ENCODE assay signal across 1 cellular context in the genomic region with DNA sequence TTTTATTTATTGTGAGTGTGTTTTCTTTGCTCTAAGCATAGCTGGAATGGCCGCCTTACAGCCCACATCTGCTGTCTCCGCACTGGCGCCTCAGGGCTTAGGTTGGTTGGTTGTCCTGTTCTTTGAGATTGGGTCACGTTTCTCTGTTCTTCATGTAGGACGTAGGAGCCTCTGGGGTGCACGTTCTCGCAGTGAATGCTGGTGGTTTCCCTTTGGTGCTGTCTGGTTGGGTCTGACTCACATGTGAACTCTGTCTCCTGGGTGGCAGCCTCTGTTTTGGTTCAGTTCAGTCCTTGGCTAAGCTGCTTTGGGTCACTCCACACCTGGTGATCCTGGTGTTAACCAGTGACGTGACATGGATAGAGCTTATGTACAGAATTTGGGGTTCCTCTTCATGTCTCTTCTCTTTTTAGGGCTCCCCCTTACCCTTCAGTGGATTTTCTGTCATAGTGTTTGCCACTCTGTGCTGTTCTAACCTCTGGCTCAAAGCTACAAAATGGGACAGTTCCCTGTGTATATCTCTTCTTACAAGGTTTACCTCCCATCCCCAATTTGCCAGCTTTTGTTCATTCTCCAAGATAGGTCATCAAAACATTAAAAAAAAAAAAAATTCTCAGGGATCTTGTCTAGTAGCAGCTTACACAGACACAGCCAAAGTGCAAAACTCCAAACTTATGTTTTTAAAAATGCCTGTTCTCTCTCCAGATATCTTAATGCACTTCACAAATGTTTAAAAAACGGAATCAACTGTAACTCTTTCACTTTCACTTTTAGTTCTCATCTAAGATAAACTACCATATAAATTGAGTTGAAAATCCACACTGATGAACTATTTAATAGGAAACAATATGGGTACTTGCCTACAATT.
TF ChIP-seq lines count a peak whose summit lies in the region.

No MANE protein-coding gene starts in this region.

TF ChIP-seq in HepG2, 621 proteins besides CTCF, POLR2A, EP300 and RAD21 (continued from another document and continues in another):
- TF ChIP-seq, protein P1, sequence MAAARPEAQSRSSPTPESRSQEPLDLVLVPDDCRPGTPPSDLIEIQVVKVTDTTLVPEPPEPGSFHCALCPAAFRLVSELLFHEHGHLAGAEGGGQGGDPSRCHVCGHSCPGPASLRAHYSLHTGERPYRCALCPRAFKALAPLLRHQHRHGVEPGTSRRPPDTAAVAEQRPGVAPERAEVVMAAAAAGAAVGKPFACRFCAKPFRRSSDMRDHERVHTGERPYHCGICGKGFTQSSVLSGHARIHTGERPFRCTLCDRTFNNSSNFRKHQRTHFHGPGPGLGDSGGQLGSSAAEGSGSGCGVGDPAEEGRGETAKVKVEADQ (CRISPR knock-in tag; IDR thresholded peaks at IDR 0.05; ENCODE audit: borderline replicate concordance): no peak
- TF ChIP-seq, protein P2, sequence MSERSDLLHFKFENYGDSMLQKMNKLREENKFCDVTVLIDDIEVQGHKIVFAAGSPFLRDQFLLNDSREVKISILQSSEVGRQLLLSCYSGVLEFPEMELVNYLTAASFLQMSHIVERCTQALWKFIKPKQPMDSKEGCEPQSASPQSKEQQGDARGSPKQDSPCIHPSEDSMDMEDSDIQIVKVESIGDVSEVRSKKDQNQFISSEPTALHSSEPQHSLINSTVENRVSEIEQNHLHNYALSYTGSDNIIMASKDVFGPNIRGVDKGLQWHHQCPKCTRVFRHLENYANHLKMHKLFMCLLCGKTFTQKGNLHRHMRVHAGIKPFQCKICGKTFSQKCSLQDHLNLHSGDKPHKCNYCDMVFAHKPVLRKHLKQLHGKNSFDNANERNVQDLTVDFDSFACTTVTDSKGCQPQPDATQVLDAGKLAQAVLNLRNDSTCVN (CRISPR knock-in tag; IDR thresholded peaks at IDR 0.05; ENCODE audit: borderline replicate concordance): no peak
- no peak for TF ChIP-seq ZSCAN21 (CRISPR knock-in tag; IDR thresholded peaks at IDR 0.05; ENCODE audit: borderline replicate concordance)
- TF ChIP-seq, protein P3, sequence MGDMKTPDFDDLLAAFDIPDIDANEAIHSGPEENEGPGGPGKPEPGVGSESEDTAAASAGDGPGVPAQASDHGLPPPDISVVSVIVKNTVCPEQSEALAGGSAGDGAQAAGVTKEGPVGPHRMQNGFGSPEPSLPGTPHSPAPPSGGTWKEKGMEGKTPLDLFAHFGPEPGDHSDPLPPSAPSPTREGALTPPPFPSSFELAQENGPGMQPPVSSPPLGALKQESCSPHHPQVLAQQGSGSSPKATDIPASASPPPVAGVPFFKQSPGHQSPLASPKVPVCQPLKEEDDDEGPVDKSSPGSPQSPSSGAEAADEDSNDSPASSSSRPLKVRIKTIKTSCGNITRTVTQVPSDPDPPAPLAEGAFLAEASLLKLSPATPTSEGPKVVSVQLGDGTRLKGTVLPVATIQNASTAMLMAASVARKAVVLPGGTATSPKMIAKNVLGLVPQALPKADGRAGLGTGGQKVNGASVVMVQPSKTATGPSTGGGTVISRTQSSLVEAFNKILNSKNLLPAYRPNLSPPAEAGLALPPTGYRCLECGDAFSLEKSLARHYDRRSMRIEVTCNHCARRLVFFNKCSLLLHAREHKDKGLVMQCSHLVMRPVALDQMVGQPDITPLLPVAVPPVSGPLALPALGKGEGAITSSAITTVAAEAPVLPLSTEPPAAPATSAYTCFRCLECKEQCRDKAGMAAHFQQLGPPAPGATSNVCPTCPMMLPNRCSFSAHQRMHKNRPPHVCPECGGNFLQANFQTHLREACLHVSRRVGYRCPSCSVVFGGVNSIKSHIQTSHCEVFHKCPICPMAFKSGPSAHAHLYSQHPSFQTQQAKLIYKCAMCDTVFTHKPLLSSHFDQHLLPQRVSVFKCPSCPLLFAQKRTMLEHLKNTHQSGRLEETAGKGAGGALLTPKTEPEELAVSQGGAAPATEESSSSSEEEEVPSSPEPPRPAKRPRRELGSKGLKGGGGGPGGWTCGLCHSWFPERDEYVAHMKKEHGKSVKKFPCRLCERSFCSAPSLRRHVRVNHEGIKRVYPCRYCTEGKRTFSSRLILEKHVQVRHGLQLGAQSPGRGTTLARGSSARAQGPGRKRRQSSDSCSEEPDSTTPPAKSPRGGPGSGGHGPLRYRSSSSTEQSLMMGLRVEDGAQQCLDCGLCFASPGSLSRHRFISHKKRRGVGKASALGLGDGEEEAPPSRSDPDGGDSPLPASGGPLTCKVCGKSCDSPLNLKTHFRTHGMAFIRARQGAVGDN (CRISPR knock-in tag; IDR thresholded peaks at IDR 0.05): peak; percentile 53; the same call in 1 of the 2 replicates
- no peak for TF ChIP-seq ATRX (CRISPR knock-in tag; IDR thresholded peaks at IDR 0.05; ENCODE audit: borderline replicate concordance)
- TF ChIP-seq IRX3 (CRISPR knock-in tag; IDR thresholded peaks at IDR 0.05; ENCODE audit: borderline replicate concordance, low read depth): no peak
- TF ChIP-seq, protein P4, sequence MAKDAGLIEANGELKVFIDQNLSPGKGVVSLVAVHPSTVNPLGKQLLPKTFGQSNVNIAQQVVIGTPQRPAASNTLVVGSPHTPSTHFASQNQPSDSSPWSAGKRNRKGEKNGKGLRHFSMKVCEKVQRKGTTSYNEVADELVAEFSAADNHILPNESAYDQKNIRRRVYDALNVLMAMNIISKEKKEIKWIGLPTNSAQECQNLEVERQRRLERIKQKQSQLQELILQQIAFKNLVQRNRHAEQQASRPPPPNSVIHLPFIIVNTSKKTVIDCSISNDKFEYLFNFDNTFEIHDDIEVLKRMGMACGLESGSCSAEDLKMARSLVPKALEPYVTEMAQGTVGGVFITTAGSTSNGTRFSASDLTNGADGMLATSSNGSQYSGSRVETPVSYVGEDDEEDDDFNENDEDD (CRISPR knock-in tag; IDR thresholded peaks at IDR 0.05; ENCODE audit: borderline replicate concordance): no peak
- TF ChIP-seq, protein P5, sequence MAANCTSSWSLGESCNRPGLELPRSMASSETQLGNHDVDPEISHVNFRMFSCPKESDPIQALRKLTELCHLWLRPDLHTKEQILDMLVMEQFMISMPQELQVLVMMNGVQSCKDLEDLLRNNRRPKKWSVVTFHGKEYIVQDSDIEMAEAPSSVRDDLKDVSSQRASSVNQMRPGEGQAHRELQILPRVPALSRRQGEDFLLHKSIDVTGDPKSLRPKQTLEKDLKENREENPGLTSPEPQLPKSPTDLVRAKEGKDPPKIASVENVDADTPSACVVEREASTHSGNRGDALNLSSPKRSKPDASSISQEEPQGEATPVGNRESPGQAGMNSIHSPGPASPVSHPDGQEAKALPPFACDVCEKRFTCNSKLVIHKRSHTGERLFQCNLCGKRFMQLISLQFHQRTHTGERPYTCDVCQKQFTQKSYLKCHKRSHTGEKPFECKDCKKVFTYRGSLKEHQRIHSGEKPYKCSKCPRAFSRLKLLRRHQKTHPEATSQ (CRISPR knock-in tag; IDR thresholded peaks at IDR 0.05; ENCODE audit: borderline replicate concordance): no peak
- TF ChIP-seq ERF (CRISPR knock-in tag; IDR thresholded peaks at IDR 0.05): 0 out of 2 replicates have a peak, but pooled peaks have one; percentile 37
- TF ChIP-seq, protein P6, sequence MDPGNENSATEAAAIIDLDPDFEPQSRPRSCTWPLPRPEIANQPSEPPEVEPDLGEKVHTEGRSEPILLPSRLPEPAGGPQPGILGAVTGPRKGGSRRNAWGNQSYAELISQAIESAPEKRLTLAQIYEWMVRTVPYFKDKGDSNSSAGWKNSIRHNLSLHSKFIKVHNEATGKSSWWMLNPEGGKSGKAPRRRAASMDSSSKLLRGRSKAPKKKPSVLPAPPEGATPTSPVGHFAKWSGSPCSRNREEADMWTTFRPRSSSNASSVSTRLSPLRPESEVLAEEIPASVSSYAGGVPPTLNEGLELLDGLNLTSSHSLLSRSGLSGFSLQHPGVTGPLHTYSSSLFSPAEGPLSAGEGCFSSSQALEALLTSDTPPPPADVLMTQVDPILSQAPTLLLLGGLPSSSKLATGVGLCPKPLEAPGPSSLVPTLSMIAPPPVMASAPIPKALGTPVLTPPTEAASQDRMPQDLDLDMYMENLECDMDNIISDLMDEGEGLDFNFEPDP (CRISPR knock-in tag; conservative IDR thresholded peaks at IDR 0.05): no peak
- TF ChIP-seq, protein P7, sequence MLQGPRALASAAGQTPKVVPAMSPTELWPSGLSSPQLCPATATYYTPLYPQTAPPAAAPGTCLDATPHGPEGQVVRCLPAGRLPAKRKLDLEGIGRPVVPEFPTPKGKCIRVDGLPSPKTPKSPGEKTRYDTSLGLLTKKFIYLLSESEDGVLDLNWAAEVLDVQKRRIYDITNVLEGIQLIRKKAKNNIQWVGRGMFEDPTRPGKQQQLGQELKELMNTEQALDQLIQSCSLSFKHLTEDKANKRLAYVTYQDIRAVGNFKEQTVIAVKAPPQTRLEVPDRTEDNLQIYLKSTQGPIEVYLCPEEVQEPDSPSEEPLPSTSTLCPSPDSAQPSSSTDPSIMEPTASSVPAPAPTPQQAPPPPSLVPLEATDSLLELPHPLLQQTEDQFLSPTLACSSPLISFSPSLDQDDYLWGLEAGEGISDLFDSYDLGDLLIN (CRISPR knock-in tag; IDR thresholded peaks at IDR 0.05; ENCODE audit: borderline replicate concordance): no peak
- TF ChIP-seq ZNF598 (CRISPR knock-in tag; IDR thresholded peaks at IDR 0.05; ENCODE audit: borderline replicate concordance): no peak
- no peak for TF ChIP-seq ZBTB7B (CRISPR knock-in tag; IDR thresholded peaks at IDR 0.05)
- no peak for TF ChIP-seq ZFP1 (CRISPR knock-in tag; IDR thresholded peaks at IDR 0.05)
- TF ChIP-seq SATB2 (CRISPR knock-in tag; IDR thresholded peaks at IDR 0.05): no peak
- TF ChIP-seq MATR3 (CRISPR knock-in tag; IDR thresholded peaks at IDR 0.05): no peak
- TF ChIP-seq, protein P8, sequence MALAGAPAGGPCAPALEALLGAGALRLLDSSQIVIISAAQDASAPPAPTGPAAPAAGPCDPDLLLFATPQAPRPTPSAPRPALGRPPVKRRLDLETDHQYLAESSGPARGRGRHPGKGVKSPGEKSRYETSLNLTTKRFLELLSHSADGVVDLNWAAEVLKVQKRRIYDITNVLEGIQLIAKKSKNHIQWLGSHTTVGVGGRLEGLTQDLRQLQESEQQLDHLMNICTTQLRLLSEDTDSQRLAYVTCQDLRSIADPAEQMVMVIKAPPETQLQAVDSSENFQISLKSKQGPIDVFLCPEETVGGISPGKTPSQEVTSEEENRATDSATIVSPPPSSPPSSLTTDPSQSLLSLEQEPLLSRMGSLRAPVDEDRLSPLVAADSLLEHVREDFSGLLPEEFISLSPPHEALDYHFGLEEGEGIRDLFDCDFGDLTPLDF (CRISPR knock-in tag; IDR thresholded peaks at IDR 0.05): no peak
- TF ChIP-seq KAT8 (CRISPR knock-in tag; IDR thresholded peaks at IDR 0.05): 0 out of 2 replicates have a peak, but pooled peaks have one; percentile 14
- no peak for TF ChIP-seq TCF7L2 (IDR thresholded peaks at IDR 0.05; ENCODE audit: low read depth, low read length)
- TF ChIP-seq, protein P9, sequence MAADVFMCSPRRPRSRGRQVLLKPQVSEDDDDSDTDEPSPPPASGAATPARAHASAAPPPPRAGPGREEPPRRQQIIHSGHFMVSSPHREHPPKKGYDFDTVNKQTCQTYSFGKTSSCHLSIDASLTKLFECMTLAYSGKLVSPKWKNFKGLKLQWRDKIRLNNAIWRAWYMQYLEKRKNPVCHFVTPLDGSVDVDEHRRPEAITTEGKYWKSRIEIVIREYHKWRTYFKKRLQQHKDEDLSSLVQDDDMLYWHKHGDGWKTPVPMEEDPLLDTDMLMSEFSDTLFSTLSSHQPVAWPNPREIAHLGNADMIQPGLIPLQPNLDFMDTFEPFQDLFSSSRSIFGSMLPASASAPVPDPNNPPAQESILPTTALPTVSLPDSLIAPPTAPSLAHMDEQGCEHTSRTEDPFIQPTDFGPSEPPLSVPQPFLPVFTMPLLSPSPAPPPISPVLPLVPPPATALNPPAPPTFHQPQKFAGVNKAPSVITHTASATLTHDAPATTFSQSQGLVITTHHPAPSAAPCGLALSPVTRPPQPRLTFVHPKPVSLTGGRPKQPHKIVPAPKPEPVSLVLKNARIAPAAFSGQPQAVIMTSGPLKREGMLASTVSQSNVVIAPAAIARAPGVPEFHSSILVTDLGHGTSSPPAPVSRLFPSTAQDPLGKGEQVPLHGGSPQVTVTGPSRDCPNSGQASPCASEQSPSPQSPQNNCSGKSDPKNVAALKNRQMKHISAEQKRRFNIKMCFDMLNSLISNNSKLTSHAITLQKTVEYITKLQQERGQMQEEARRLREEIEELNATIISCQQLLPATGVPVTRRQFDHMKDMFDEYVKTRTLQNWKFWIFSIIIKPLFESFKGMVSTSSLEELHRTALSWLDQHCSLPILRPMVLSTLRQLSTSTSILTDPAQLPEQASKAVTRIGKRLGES (CRISPR knock-in tag; IDR thresholded peaks at IDR 0.05; ENCODE audit: borderline replicate concordance): no peak
- TF ChIP-seq, protein P10, sequence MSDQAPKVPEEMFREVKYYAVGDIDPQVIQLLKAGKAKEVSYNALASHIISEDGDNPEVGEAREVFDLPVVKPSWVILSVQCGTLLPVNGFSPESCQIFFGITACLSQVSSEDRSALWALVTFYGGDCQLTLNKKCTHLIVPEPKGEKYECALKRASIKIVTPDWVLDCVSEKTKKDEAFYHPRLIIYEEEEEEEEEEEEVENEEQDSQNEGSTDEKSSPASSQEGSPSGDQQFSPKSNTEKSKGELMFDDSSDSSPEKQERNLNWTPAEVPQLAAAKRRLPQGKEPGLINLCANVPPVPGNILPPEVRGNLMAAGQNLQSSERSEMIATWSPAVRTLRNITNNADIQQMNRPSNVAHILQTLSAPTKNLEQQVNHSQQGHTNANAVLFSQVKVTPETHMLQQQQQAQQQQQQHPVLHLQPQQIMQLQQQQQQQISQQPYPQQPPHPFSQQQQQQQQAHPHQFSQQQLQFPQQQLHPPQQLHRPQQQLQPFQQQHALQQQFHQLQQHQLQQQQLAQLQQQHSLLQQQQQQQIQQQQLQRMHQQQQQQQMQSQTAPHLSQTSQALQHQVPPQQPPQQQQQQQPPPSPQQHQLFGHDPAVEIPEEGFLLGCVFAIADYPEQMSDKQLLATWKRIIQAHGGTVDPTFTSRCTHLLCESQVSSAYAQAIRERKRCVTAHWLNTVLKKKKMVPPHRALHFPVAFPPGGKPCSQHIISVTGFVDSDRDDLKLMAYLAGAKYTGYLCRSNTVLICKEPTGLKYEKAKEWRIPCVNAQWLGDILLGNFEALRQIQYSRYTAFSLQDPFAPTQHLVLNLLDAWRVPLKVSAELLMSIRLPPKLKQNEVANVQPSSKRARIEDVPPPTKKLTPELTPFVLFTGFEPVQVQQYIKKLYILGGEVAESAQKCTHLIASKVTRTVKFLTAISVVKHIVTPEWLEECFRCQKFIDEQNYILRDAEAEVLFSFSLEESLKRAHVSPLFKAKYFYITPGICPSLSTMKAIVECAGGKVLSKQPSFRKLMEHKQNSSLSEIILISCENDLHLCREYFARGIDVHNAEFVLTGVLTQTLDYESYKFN (CRISPR knock-in tag; conservative IDR thresholded peaks at IDR 0.05): no peak
- TF ChIP-seq NAIF1 (CRISPR knock-in tag; IDR thresholded peaks at IDR 0.05; ENCODE audit: borderline replicate concordance): no peak
- no peak for TF ChIP-seq SOX6 (IDR thresholded peaks at IDR 0.05)
- 0 out of 2 replicates have a peak, but pooled peaks have one; percentile 20 for TF ChIP-seq SOX6 (CRISPR knock-in tag; IDR thresholded peaks at IDR 0.05)
- TF ChIP-seq KDM5B (CRISPR knock-in tag; IDR thresholded peaks at IDR 0.05; ENCODE audit: borderline replicate concordance): 0 out of 2 replicates have a peak, but pooled peaks have one; percentile 25
- TF ChIP-seq, protein P11, sequence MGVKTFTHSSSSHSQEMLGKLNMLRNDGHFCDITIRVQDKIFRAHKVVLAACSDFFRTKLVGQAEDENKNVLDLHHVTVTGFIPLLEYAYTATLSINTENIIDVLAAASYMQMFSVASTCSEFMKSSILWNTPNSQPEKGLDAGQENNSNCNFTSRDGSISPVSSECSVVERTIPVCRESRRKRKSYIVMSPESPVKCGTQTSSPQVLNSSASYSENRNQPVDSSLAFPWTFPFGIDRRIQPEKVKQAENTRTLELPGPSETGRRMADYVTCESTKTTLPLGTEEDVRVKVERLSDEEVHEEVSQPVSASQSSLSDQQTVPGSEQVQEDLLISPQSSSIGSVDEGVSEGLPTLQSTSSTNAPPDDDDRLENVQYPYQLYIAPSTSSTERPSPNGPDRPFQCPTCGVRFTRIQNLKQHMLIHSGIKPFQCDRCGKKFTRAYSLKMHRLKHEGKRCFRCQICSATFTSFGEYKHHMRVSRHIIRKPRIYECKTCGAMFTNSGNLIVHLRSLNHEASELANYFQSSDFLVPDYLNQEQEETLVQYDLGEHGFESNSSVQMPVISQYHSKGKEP (CRISPR knock-in tag; IDR thresholded peaks at IDR 0.05): no peak
